Comparison of ENCODE assay signal across 31 cellular contexts in the genomic region with DNA sequence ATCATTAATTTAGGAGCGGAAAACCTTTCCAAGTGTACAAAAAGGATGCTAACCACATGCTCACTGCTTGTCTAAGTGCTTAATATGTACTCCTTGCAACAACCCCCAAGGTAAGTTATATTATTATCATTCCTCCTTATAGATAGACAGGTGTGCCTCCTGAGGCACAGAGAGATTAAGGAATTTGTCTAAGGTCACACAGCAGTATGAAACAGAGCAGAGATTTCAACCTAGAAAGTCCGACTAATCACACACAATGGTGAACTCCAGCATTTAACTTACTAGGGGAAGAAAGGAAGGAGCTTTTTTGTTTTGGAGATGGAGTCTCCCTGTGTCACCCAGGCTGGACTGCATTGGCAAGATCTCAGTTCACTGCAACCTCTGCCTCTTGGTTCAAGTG. TPM values are rescaled to one million over a fixed set of nuclear protein-coding genes. Genes with fewer than 3 reads are reported as not detected.
DNase-seq lines count a peak whose midpoint lies in the region; ATAC-seq, FAIRE-seq and TF ChIP-seq lines count a peak whose summit lies in the region.
"Had no signal": no experiment of that assay in that cellular context is flagged by ENCODE, and none has a peak within 500 bp of the region (broad histone marks: within the 10 kb centered on the region; RNA-seq: fewer than 3 reads in every experiment).

No MANE protein-coding gene starts in this region.

- H3K4me3 ChIP-seq in HepG2 (replicated peaks in 1 of 3; ENCODE audit: insufficient read depth in 1 of 3, low read depth in 2 of 3, low read length in 3 of 3) (no peak overlapping the region), right lobe of liver (no peak overlapping the region), K562 (no peak overlapping the region)
- H3K4me3 ChIP-seq: A549; BLaER1; BLaER1 treated with 17β-estradiol and CSF1 and Interleukin-3, amounts not matched to agents 10 nM and 100 nM had no signal

- H3K27ac ChIP-seq in HepG2 (ENCODE audit: extremely low read length, insufficient read depth, low read length) = no peak overlapping the region
- no peak overlapping the region for H3K27ac ChIP-seq in right lobe of liver
- no peak overlapping the region for H3K27ac ChIP-seq in K562 (ENCODE audit: extremely low read depth, low read depth, low read length)
- H3K27ac ChIP-seq: 22Rv1; A549; BLaER1; BLaER1 treated with 17β-estradiol and CSF1 and Interleukin-3, amounts not matched to agents 10 nM and 100 nM; C4-2B had no signal

- H3K36me3 ChIP-seq in HepG2 (replicated peaks in 1 of 2; ENCODE audit: control insufficient read depth in 1 of 2, insufficient read depth in 2 of 2, low read length in 2 of 2) (no peaks in the 10 kb centered on the region), right lobe of liver (no peaks in the 10 kb centered on the region), K562 (ENCODE audit: control insufficient read depth, insufficient read depth, low read length) (no peaks in the 10 kb centered on the region)
- H3K36me3 ChIP-seq: BE2C; BLaER1; BLaER1 treated with 17β-estradiol and CSF1 and Interleukin-3, amounts not matched to agents 10 nM and 100 nM had no signal

- H3K27me3 ChIP-seq in HepG2 (ENCODE audit: control insufficient read depth in 1 of 2, insufficient read depth in 2 of 2, low read length in 2 of 2) (0 out of 5 replicates have a peak, but pooled peaks cover 1 to 3% of the 10 kb centered on the region in 2 experiments), right lobe of liver (no peaks in the 10 kb centered on the region), K562 (ENCODE audit: control insufficient read depth in 2 of 2, insufficient read depth in 2 of 2, low read length in 2 of 2) (no peaks in the 10 kb centered on the region)
- H3K27me3 ChIP-seq: BE2C; BLaER1; BLaER1 treated with 17β-estradiol and CSF1 and Interleukin-3, amounts not matched to agents 10 nM and 100 nM had no signal

- H3K79me2 ChIP-seq in HepG2 (ENCODE audit: insufficient read depth, low read length) = no peaks in the 10 kb centered on the region
- H3K79me2 ChIP-seq in K562 (ENCODE audit: control insufficient read depth, insufficient read depth, low read length) = no peaks in the 10 kb centered on the region

- H3K9ac ChIP-seq in HepG2 (ENCODE audit: insufficient read depth, low read depth, low read length) = no peak overlapping the region
- no peak overlapping the region for H3K9ac ChIP-seq in K562 (ENCODE audit: insufficient read depth in 1 of 2, low read depth in 2 of 2, low read length in 2 of 2)
- H3K9ac ChIP-seq: BLaER1; BLaER1 treated with 17β-estradiol and CSF1 and Interleukin-3, amounts not matched to agents 10 nM and 100 nM had no signal

- no peaks in the 10 kb centered on the region for H4K20me1 ChIP-seq in HepG2 (ENCODE audit: insufficient read depth, low read length)
- H4K20me1 ChIP-seq in K562 (replicated peaks; ENCODE audit: control insufficient read depth, insufficient read depth, low read length) = no peaks in the 10 kb centered on the region
- H4K20me1 ChIP-seq: BLaER1; BLaER1 treated with 17β-estradiol and CSF1 and Interleukin-3, amounts not matched to agents 10 nM and 100 nM had no signal

- in situ Hi-C loops in HepG2 (cut with HindIII; ENCODE audit: extremely low pct_ligation_motif_present, low pct_unique_long_range_greater_than_20kb) (no loop called here), K562 (cut with MboI) (no loop called here)

- DNase-seq in HepG2 (ENCODE audit: low spot score) = no peak
- DNase-seq in right lobe of liver = no peak
- no peak for DNase-seq in K562 (ENCODE audit: extremely low read depth in 1 of 4, low spot score in 3 of 4)
- DNase-seq: 8988T; ACHN; AML-193; BE2C; C1 segment of cervical spinal cord; Caco-2; Calu3; CD4-positive, alpha-beta memory T cell; CD4-positive, alpha-beta T cell; CD4-positive, CD25-positive, alpha-beta regulatory T cell; CD8-positive, alpha-beta memory T cell; CD8-positive, alpha-beta T cell; COR-L47; DMS 273 treated with DMSO at 0.1 percent for 48 hours; DMS153; DMS53; DMS79; DMS79 treated with DMSO at 0.1 percent for 48 hours; DND-41; EL had no signal

- CTCF ChIA-PET in HepG2 (lab: Yijun Ruan, JAX; ENCODE audit: low intra/inter-chr PET ratio, low total read pairs) = no interaction called here
- CTCF ChIA-PET in K562 (lab: Yijun Ruan, JAX; ENCODE audit: low intra/inter-chr PET ratio) = no interaction called here

- H3K4me2 ChIP-seq in HepG2 (ENCODE audit: low read depth, low read length) = no peak overlapping the region
- H3K4me2 ChIP-seq in K562 (ENCODE audit: insufficient read depth, low read length) = no peak overlapping the region
- H3K4me2 ChIP-seq: A549; BLaER1; BLaER1 treated with 17β-estradiol and CSF1 and Interleukin-3, amounts not matched to agents 10 nM and 100 nM had no signal

- TF ChIP-seq RAD21 in HepG2 (CRISPR knock-in tag; IDR thresholded peaks at IDR 0.05) (no peak), K562 (CRISPR knock-in tag; conservative IDR thresholded peaks at IDR 0.05 in 1 of 2, IDR thresholded peaks at IDR 0.05 in 1 of 2) (no peak)

- intact Hi-C loops in HepG2 (cut with micrococcal nuclease; ENCODE audit: unreplicated experiment) = no loop called here
- intact Hi-C loops in right lobe of liver (cut with DNase I) = loop anchor here in 1 of 2 donors (10.0 kb wide), 1 partner anchor 106 kb away; no protein-coding TSS in a partner anchor
- intact Hi-C loops in K562 (cut with micrococcal nuclease) = loop anchor here (10.0 kb wide), 1 partner anchor 66 kb away; no protein-coding TSS in a partner anchor

- H3K9me3 ChIP-seq in HepG2 (ENCODE audit: low read length) (no peaks in the 10 kb centered on the region), right lobe of liver (no peaks in the 10 kb centered on the region), K562 (replicated peaks; ENCODE audit: control insufficient read depth, insufficient read depth, low read depth, low read length) (no peaks in the 10 kb centered on the region)
- H3K9me3 ChIP-seq: A549, BE2C, BLaER1, Caco-2 had no signal

- TF ChIP-seq CTCF in HepG2 (CRISPR knock-in tag; IDR thresholded peaks at IDR 0.05) (no peak), right lobe of liver (IDR thresholded peaks at IDR 0.05) (no peak), K562 (IDR thresholded peaks at IDR 0.05 in 2 of 3, conservative IDR thresholded peaks at IDR 0.05 in 1 of 3; ENCODE audit: insufficient read depth in 2 of 3, low read depth in 1 of 3, low read length in 3 of 3) (no peak)

- no peak for TF ChIP-seq EP300 in HepG2 (IDR thresholded peaks at IDR 0.05; ENCODE audit: low read depth in 2 of 2, low read length in 2 of 2)
- TF ChIP-seq EP300 in HepG2 (CRISPR knock-in tag; IDR thresholded peaks at IDR 0.05; ENCODE audit: borderline replicate concordance) = no peak
- TF ChIP-seq EP300 in K562 (IDR thresholded peaks at IDR 0.05; ENCODE audit: low read length) = no peak

- H3K4me1 ChIP-seq in HepG2 (ENCODE audit: insufficient read depth, low read length) (peaks cover 52% of the 10 kb centered on the region), right lobe of liver (no peaks in the 10 kb centered on the region), K562 (replicated peaks in 1 of 2; ENCODE audit: control insufficient read depth in 2 of 2, insufficient read depth in 2 of 2, low read length in 2 of 2) (no peaks in the 10 kb centered on the region; a peak in 1 of 5 replicates)
- H3K4me1 ChIP-seq: BE2C; BLaER1; BLaER1 treated with 17β-estradiol and CSF1 and Interleukin-3, amounts not matched to agents 10 nM and 100 nM; Caco-2 had no signal

- H2AFZ ChIP-seq in HepG2 (ENCODE audit: low read length) (no peak overlapping the region), K562 (ENCODE audit: low read depth, low read length) (no peak overlapping the region)

- TF ChIP-seq POLR2A in HepG2 (IDR thresholded peaks at IDR 0.05; ENCODE audit: insufficient read depth in 1 of 2, low read depth in 2 of 2, low read length in 2 of 2) (no peak), right lobe of liver (IDR thresholded peaks at IDR 0.05) (no peak), K562 (conservative IDR thresholded peaks at IDR 0.05) (no peak)

- ATAC-seq in HepG2 (no peak), right lobe of liver (no peak), K562 (no peak), GM21381 (IDR thresholded peaks at IDR 0.05; ENCODE audit: unreplicated experiment) (no peak)
- ATAC-seq: A549; CD8-positive, alpha-beta T cell had no signal

- WGBS in HepG2 (ENCODE audit: low lambda C conversion rate) = 77% methylated on average over 2 of the region's 2 CpGs
- 100% methylated on average over 1 of the region's 2 CpGs for WGBS in right lobe of liver (ENCODE audit: insufficient coverage, low coverage, low lambda C conversion rate, missing lambda C conversion rate)
- 44% methylated on average over 2 of the region's 2 CpGs for WGBS in K562 (ENCODE audit: insufficient coverage, low coverage, missing lambda C conversion rate)

- POLR2A ChIA-PET in HepG2 (lab: Yijun Ruan, JAX) = no interaction called here
- POLR2A ChIA-PET in K562 (lab: Yijun Ruan, JAX) = interaction anchor here (0.6 kb wide), 1 partner anchor 27 kb away, joined by 3 read pairs; no protein-coding TSS in a partner anchor

- BruUV-seq in HepG2 (replicated peaks; lab: Mats Ljungman, UMichigan) = no TSS peak
- no TSS peak for BruUV-seq in K562 (replicated peaks; lab: Mats Ljungman, UMichigan)

- H3K9me1 ChIP-seq in K562 (ENCODE audit: control insufficient read depth, insufficient read depth, low read length) = no peaks in the 10 kb centered on the region

- FAIRE-seq in HepG2 (lab: Jason Lieb, UNC) = no peak
- FAIRE-seq in K562 (lab: Jason Lieb, UNC) = no peak
- FAIRE-seq: A204.1, A549, D721Med had no signal

RNA-seq across cellular contexts. Expression of a gene that starts 37.0 kb away (rescaled TPM):
- total RNA-seq in HepG2 (2016; rRNA removed; fragmentation: Illumina TruSeq; extraction: Trizol) (173 and 177 TPM in 2 replicates), right lobe of liver (10 to 100 TPM; 46.8 to 55.8 (median 49.1) TPM), K562 (2014; rRNA removed) (57.9 and 62.9 TPM in 2 replicates), K562 (2014; rRNA removed; fragmentation: Illumina TruSeq; extraction: Trizol) (57.2 and 70.7 TPM in 2 replicates), K562 (2015; rRNA removed; fragmentation: Illumina TruSeq; extraction: Trizol) (57.2 and 59.0 TPM in 2 replicates), K562 (2021) (122 and 145 TPM in 2 replicates)
- 42.2 and 47.1 TPM in 2 replicates for total RNA-seq in HepG2 (2016; cell fraction: cytosol; rRNA removed; fragmentation: Illumina TruSeq; extraction: Trizol; ENCODE audit: low read depth)
- 166 and 185 TPM in 2 replicates for total RNA-seq in HepG2 (2016; cell fraction: insoluble cytoplasmic fraction; rRNA removed; fragmentation: Illumina TruSeq; extraction: Trizol)
- total RNA-seq in HepG2 (2016; cell fraction: membrane; rRNA removed; fragmentation: Illumina TruSeq; extraction: Trizol) = 53.5 and 58.7 TPM in 2 replicates
- total RNA-seq in HepG2 (2016; cell fraction: nucleus; rRNA removed; fragmentation: Illumina TruSeq; extraction: Trizol) = 231 and 239 TPM in 2 replicates
- polyA plus RNA-seq in HepG2 (2011; rRNA removed) (52.5 and 58.4 TPM in 2 replicates), K562 (2011; rRNA removed) (41.3 and 61.6 TPM in 2 replicates), K562 (2014; fragmentation: Illumina TruSeq; extraction: Trizol) (99.4 and 105 TPM in 2 replicates), K562 (2014; fragmentation: Nextera tagmentation; extraction: Ambion mirVana) (10 to 100 TPM; 17.1 to 27.2 TPM), K562 (2014; rRNA removed) (59.8 and 67.5 TPM in 2 replicates)
- polyA plus RNA-seq in HepG2 (2011; cell fraction: cytosol; rRNA removed) = 16.6 and 26.6 TPM in 2 replicates
- 77.7 and 102 TPM in 2 replicates for polyA plus RNA-seq in HepG2 (2011; cell fraction: nucleus; rRNA removed)
- 151 and 152 TPM in 2 replicates for polyA plus RNA-seq in HepG2 (2012)
- 5.3 and 6.8 TPM in 2 replicates for polyA plus RNA-seq in HepG2 (2016; cell fraction: cytosol; fragmentation: Illumina TruSeq; extraction: Trizol; ENCODE audit: low read depth)
- polyA plus RNA-seq in HepG2 (2016; cell fraction: insoluble cytoplasmic fraction; fragmentation: Illumina TruSeq; extraction: Trizol; ENCODE audit: low read depth) = 200 and 216 TPM in 2 replicates
- polyA plus RNA-seq in HepG2 (2016; cell fraction: membrane; fragmentation: Illumina TruSeq; extraction: Trizol; ENCODE audit: low read depth) = 18.6 and 26.0 TPM in 2 replicates
- polyA plus RNA-seq in HepG2 (2016; cell fraction: nucleus; fragmentation: Illumina TruSeq; extraction: Trizol; ENCODE audit: insufficient read depth, low read depth) = 243 and 249 TPM in 2 replicates
- polyA minus RNA-seq in HepG2 (2011; rRNA and poly(A)+ RNA removed; ENCODE audit: low replicate concordance) = 135 and 250 TPM in 2 replicates
- 49.2 and 87.1 TPM in 2 replicates for polyA minus RNA-seq in HepG2 (2011; cell fraction: cytosol; rRNA and poly(A)+ RNA removed)
- 329 and 403 TPM in 2 replicates for polyA minus RNA-seq in HepG2 (2011; cell fraction: nucleus; rRNA and poly(A)+ RNA removed)
- total RNA-seq in K562 (2011; cell fraction: chromatin; rRNA removed; ENCODE audit: low replicate concordance) = 244 and 295 TPM in 2 replicates
- total RNA-seq in K562 (2011; cell fraction: nucleolus; rRNA removed) = 93.6 and 101 TPM in 2 replicates
- total RNA-seq in K562 (2011; cell fraction: nucleoplasm; rRNA removed) = 137 and 186 TPM in 2 replicates
- polyA plus RNA-seq in K562 (2011; cell fraction: cytosol; rRNA removed) = 7.9 and 16.6 TPM in 2 replicates
- 99.3 and 104 TPM in 2 replicates for polyA plus RNA-seq in K562 (2011; cell fraction: nucleus; rRNA removed)
- polyA plus RNA-seq in K562 (2012) = 52.2 and 73.8 TPM in 2 replicates
- polyA minus RNA-seq in K562 (2011; rRNA and poly(A)+ RNA removed) = 81.7 and 93.4 TPM in 2 replicates
- 52.1 and 68.3 TPM in 2 replicates for polyA minus RNA-seq in K562 (2011; cell fraction: cytosol; rRNA and poly(A)+ RNA removed)
- polyA minus RNA-seq in K562 (2011; cell fraction: nucleus; rRNA and poly(A)+ RNA removed) = 61.3 and 130 TPM in 2 replicates
